13 cellular contexts compared by ENCODE assay signal in genomic region chr5:171777420-171777759, GRCh38.
DNase-seq lines count a peak whose midpoint lies in the region; ATAC-seq and TF ChIP-seq lines count a peak whose summit lies in the region.
"Had no signal": no experiment of that assay in that cellular context is flagged by ENCODE, and none has a peak within 500 bp of the region (broad histone marks: within the 10 kb centered on the region; RNA-seq: fewer than 3 reads in every experiment).

No MANE protein-coding gene starts in this region.

- H3K4me3 Mint-ChIP-seq in nephron: no peak overlapping the region
- H3K4me3 Mint-ChIP-seq: CD8-positive, alpha-beta memory T cell; IgD-negative memory B cell had no signal

- peak overlapping the region; percentile 21 to 62 (median 60) for H3K27ac Mint-ChIP-seq in nephron
- H3K27ac Mint-ChIP-seq: CD8-positive, alpha-beta memory T cell; IgD-negative memory B cell had no signal

- peaks cover 11% of the 10 kb centered on the region for H3K27me3 Mint-ChIP-seq in nephron (ENCODE audit: low read depth)

- H3K9me3 Mint-ChIP-seq in nephron: peaks cover 7% of the 10 kb centered on the region
- H3K9me3 Mint-ChIP-seq: CD8-positive, alpha-beta memory T cell had no signal

- DNase-seq in DMS53 (lab: John Stamatoyannopoulos, UW) (peak; percentile 67), NCI-H510A (lab: John Stamatoyannopoulos, UW) (peak; percentile 9), SHP77 treated with DMSO at 0.1 percent for 48 hours (lab: John Stamatoyannopoulos, UW) (peak; percentile 18), SKM-1 treated with dmso at 0.1 percent for 144 hours (lab: John Stamatoyannopoulos, UW; ENCODE audit: unreplicated experiment) (no peak)
- DNase-seq: 8988T; AML-193; Caco-2; CD8-positive, alpha-beta memory T cell; GOT3 had no signal

- peaks cover 23% of the 10 kb centered on the region for H3K4me1 Mint-ChIP-seq in nephron
- H3K4me1 Mint-ChIP-seq: CD8-positive, alpha-beta memory T cell; IgD-negative memory B cell had no signal

- ATAC-seq in GM18511 (IDR thresholded peaks at IDR 0.05; ENCODE audit: unreplicated experiment) (no peak), GM21529 (IDR thresholded peaks at IDR 0.05; ENCODE audit: unreplicated experiment) (no peak)

- no peaks in the 10 kb centered on the region for H3K36me3 Mint-ChIP-seq in nephron (ENCODE audit: low read depth)
- H3K36me3 Mint-ChIP-seq: CD8-positive, alpha-beta memory T cell; IgD-negative memory B cell had no signal

- no peak for TF ChIP-seq CTCF in nephron (IDR thresholded peaks at IDR 0.05; ENCODE audit: unreplicated experiment in 3 of 3)
